Comparison of ENCODE assay signal across 15 cellular contexts in the genomic region with DNA sequence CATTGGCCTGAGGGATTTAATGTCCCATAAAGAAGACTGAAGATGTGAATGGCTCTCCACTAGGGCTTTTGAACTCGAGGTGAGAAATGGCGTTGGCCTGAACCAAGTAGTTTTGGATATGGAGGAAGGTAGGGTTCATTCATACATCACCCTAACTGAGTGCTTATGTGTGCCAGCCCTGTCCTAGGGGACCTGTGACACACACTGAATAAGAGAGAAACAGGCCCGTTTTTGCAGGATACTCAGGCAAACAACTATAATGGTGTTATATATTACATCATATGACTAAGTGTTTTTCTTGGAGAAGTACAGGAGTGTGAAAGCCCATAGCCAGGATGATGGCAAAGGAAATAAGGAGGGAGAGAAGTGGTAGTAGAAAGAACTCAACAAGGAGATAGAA.
"Had no signal": no experiment of that assay in that cellular context is flagged by ENCODE, and none has a peak within 500 bp of the region (broad histone marks: within the 10 kb centered on the region; RNA-seq: fewer than 3 reads in every experiment).

No MANE protein-coding gene starts in this region.

- H3K27ac ChIP-seq: esophagus muscularis mucosa, hepatocyte, suprapubic skin, upper lobe of left lung had no signal

- H3K4me2 ChIP-seq: hepatocyte had no signal

- H2AFZ ChIP-seq: hepatocyte had no signal

- H3K27me3 ChIP-seq: esophagus muscularis mucosa, hepatocyte, suprapubic skin, upper lobe of left lung had no signal

- H3K9me3 ChIP-seq: esophagus muscularis mucosa, suprapubic skin, upper lobe of left lung had no signal

- H3K4me1 ChIP-seq: esophagus muscularis mucosa, suprapubic skin, upper lobe of left lung had no signal

- H3K36me3 ChIP-seq: esophagus muscularis mucosa, suprapubic skin, upper lobe of left lung had no signal

- H3K79me2 ChIP-seq: hepatocyte had no signal

- DNase-seq: activated CD4-positive, alpha-beta T cell treated with anti-CD3 and anti-CD28 coated beads, Interleukin-2, amount 50 U/mL, for 1 hour; activated CD4-positive, CD25-positive, alpha-beta regulatory T cell treated with anti-CD3 and anti-CD28 coated beads, Interleukin-2, amount 50 U/mL, for 72 hours; activated CD8-positive, alpha-beta memory T cell treated with anti-CD3 and anti-CD28 coated beads, Interleukin-2, amount 50 U/mL, for 48 hours; activated effector memory CD4-positive, alpha-beta T cell treated with Interleukin-2 at 50 U/mL for 16 hours; activated naive CD4-positive, alpha-beta T cell treated with anti-CD3 and anti-CD28 coated beads, Interleukin-2, amount 50 U/mL, for 16 hours; activated T-cell treated with anti-CD3 and anti-CD28 coated beads, Interleukin-2, amount 50 U/mL, for 48 hours; effector CD4-positive, alpha-beta T cell; left colon; natural killer cell; T-cell; upper lobe of left lung had no signal

- H3K4me3 ChIP-seq: esophagus muscularis mucosa, hepatocyte, lung, suprapubic skin, upper lobe of left lung had no signal

- ATAC-seq: left colon, natural killer cell, T-cell had no signal
